Comparison of ENCODE assay signal across 6 cellular contexts in the genomic region with DNA sequence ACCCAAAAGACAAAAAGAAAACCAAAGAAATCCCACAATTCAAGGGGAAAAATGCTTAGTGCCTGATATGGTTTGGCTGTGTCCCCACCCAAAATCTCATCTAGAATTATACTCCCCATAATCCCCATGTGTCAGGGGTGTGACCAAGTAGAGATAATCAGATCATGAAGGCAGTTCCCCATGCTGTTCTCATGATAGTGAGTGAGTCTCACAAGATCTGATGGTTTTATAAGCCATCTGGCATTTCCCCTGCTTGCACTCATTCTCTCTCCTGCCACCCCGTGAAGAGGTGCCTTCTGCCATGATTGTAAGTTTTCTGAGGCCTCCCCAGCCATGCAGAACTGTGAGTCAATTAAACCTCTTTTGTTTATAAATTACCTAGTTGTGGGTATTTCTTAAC. TPM values are rescaled to one million over a fixed set of nuclear protein-coding genes. Genes with fewer than 3 reads are reported as not detected.
DNase-seq lines count a peak whose midpoint lies in the region; ATAC-seq, FAIRE-seq and TF ChIP-seq lines count a peak whose summit lies in the region.
"Not testable (repeated sequence)": the region's sequence is repeated elsewhere in the genome, so short reads cannot be mapped to it uniquely, and the experiment has no call there.

No MANE protein-coding gene starts in this region.

- ATAC-seq in activated B cell treated with CpG ODN at 0.5 μM for 24 hours (ENCODE audit: low read depth); memory B cell (ENCODE audit: low read depth): not testable (repeated sequence)

- intact Hi-C loops in activated B cell treated with CpG ODN at 0.5 μM for 24 hours (cut with micrococcal nuclease), result not testable (repeated sequence)

- H3K4me1 Mint-ChIP-seq in IgD-negative memory B cell (peaks cover 65 to 66% (median 65%) of the 10 kb centered on the region in 3 donors), activated B cell treated with CpG ODN at 0.5 μM for 24 hours (peaks cover 82% of the 10 kb centered on the region), memory B cell (peaks cover 55% of the 10 kb centered on the region)

- DNase-seq in D721Med (ENCODE audit: insufficient read length, low spot score); activated B cell treated with CpG ODN at 0.5 μM for 24 hours; memory B cell (ENCODE audit: low spot score in 2 of 2): not testable (repeated sequence)
- DNase-seq in NCI-H524 treated with DMSO at 0.1 percent for 48 hours (lab: John Stamatoyannopoulos, UW), result peak; percentile 58
- peak; percentile 39 for DNase-seq in OCI-M1 (lab: John Stamatoyannopoulos, UW)

- H3K27ac Mint-ChIP-seq in IgD-negative memory B cell (peak overlapping the region in 2 of 3 donors; percentile 33 to 41), activated B cell treated with CpG ODN at 0.5 μM for 24 hours (peak overlapping the region; percentile 26), memory B cell (peak overlapping the region; percentile 73)

- not testable (repeated sequence) for TF ChIP-seq CTCF in D721Med (IDR thresholded peaks at IDR 0.05; ENCODE audit: insufficient read depth, missing control alignments); activated B cell treated with CpG ODN at 0.5 μM for 24 hours (IDR thresholded peaks at IDR 0.05)

- H3K9me3 Mint-ChIP-seq in IgD-negative memory B cell, memory B cell: not testable (repeated sequence)
- H3K9me3 Mint-ChIP-seq in activated B cell treated with CpG ODN at 0.5 μM for 24 hours, result peaks cover 18% of the 10 kb centered on the region

- peak; percentile 88 for FAIRE-seq in D721Med (lab: Jason Lieb, UNC)

- H3K4me3 Mint-ChIP-seq in IgD-negative memory B cell, result peak overlapping the region in 3 of 4 donors; percentile 56 to 90 (median 56)
- H3K4me3 Mint-ChIP-seq in activated B cell treated with CpG ODN at 0.5 μM for 24 hours, result peak overlapping the region; percentile 50
- peak overlapping the region; percentile 40 for H3K4me3 Mint-ChIP-seq in memory B cell

- CTCF ChIA-PET in activated B cell treated with CpG ODN at 0.5 μM for 24 hours (lab: Charles Lee), result not testable (repeated sequence)

- not testable (repeated sequence) for H3K27me3 Mint-ChIP-seq in IgD-negative memory B cell, activated B cell treated with CpG ODN at 0.5 μM for 24 hours, memory B cell

- H3K36me3 Mint-ChIP-seq in IgD-negative memory B cell, result not testable (repeated sequence)
- H3K36me3 Mint-ChIP-seq in activated B cell treated with CpG ODN at 0.5 μM for 24 hours (ENCODE audit: low read depth) (peaks cover 38% of the 10 kb centered on the region), memory B cell (peaks cover 16% of the 10 kb centered on the region)

- POLR2A ChIA-PET in activated B cell treated with CpG ODN at 0.5 μM for 24 hours (lab: Charles Lee), result not testable (repeated sequence)

RNA-seq across cellular contexts. Expression of gene FBXO10, which starts 13.3 kb away (rescaled TPM):
- polyA plus RNA-seq in IgD-negative memory B cell, result 15.1 TPM
- 29.8 and 39.4 TPM in 2 replicates for total RNA-seq in activated B cell treated with CpG ODN at 0.5 μM for 24 hours

RNA-seq across cellular contexts. Expression of gene TOMM5, which starts 29.5 kb away (rescaled TPM):
- polyA plus RNA-seq in IgD-negative memory B cell, result 166 TPM
- total RNA-seq in activated B cell treated with CpG ODN at 0.5 μM for 24 hours, result 77.8 and 80.3 TPM in 2 replicates
